In the genomic region with DNA sequence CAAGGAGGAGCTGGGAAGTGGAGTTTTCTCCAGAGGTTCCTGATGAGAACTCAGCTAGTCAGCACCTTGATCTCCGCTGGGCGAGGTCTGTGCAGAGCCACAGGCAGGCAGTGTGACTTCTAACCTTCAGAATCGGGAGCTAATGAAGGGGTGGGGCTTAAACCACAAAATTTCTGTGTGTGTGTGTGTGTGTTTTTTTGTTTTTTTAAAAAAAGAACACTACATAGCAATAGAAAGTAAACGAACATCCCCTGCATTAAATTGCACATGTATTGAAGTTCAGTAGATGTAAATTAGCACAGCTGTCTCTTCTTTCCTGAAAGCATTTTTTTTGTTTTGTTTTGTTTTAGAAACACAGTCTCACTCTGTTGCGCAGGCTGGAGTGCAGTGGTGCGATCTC, we compare ENCODE assay signal across 14 cellular contexts. TPM values are rescaled to one million over a fixed set of nuclear protein-coding genes. Genes with fewer than 3 reads are reported as not detected.
DNase-seq lines count a peak whose midpoint lies in the region; ATAC-seq and TF ChIP-seq lines count a peak whose summit lies in the region.
"Had no signal": no experiment of that assay in that cellular context is flagged by ENCODE, and none has a peak within 500 bp of the region (broad histone marks: within the 10 kb centered on the region; RNA-seq: fewer than 3 reads in every experiment).

No MANE protein-coding gene starts in this region.

- H3K27ac ChIP-seq in Panc1 (ENCODE audit: low read length) (no peak overlapping the region), breast epithelium (no peak overlapping the region)
- H3K27ac ChIP-seq: heart left ventricle, Peyer's patch, upper lobe of left lung had no signal

- H3K27ac Mint-ChIP-seq in stimulated activated effector memory CD8-positive, alpha-beta T cell treated with anti-CD3 and anti-CD28 coated beads, Interleukin-12 subunit alpha, Interleukin-12 subunit beta, amount 100 ng/mL, for 72 hours, result peak overlapping the region; percentile 84

- in situ Hi-C loops in Panc1 (cut with HindIII; ENCODE audit: low pct_unique_long_range_greater_than_20kb, low sequenced_read_pairs), result no loop called here

- intact Hi-C loops in Panc1 (cut with micrococcal nuclease; ENCODE audit: unreplicated experiment), result no loop called here
- intact Hi-C loops in breast epithelium (cut with DNase I; ENCODE audit: low total_unique reads), result no loop called here

- H3K36me3 ChIP-seq in Panc1 (ENCODE audit: control insufficient read depth, insufficient read depth, low read length) (no peaks in the 10 kb centered on the region), breast epithelium (no peaks in the 10 kb centered on the region)
- H3K36me3 ChIP-seq: heart left ventricle, Peyer's patch, upper lobe of left lung had no signal

- H3K4me3 Mint-ChIP-seq in stimulated activated effector memory CD8-positive, alpha-beta T cell treated with anti-CD3 and anti-CD28 coated beads, Interleukin-12 subunit alpha, Interleukin-12 subunit beta, amount 100 ng/mL, for 72 hours, result peak overlapping the region; percentile 71

- no TSS peak for BruUV-seq in Panc1 (replicated peaks; lab: Mats Ljungman, UMichigan)

- TF ChIP-seq CTCF in Panc1 (IDR thresholded peaks at IDR 0.05), result no peak
- TF ChIP-seq CTCF in breast epithelium (IDR thresholded peaks at IDR 0.05), result no peak

- H3K27me3 ChIP-seq in Panc1 (ENCODE audit: control insufficient read depth, insufficient read depth, low read length) (no peaks in the 10 kb centered on the region), breast epithelium (no peaks in the 10 kb centered on the region)
- H3K27me3 ChIP-seq: Peyer's patch, upper lobe of left lung had no signal

- peaks cover 69% of the 10 kb centered on the region for H3K4me1 Mint-ChIP-seq in stimulated activated effector memory CD8-positive, alpha-beta T cell treated with anti-CD3 and anti-CD28 coated beads, Interleukin-12 subunit alpha, Interleukin-12 subunit beta, amount 100 ng/mL, for 72 hours

- DNase-seq in activated naive CD4-positive, alpha-beta T cell treated with Interleukin-2 at 50 U/mL for 16 hours, result peak; percentile 22
- DNase-seq in activated naive CD4-positive, alpha-beta T cell (lab: John Stamatoyannopoulos, UW), result no peak
- DNase-seq in Panc1 (ENCODE audit: low read depth, low spot score) (no peak), breast epithelium (ENCODE audit: low spot score in 2 of 2) (no peak)
- no peak for DNase-seq in stimulated activated effector memory CD8-positive, alpha-beta T cell treated with anti-CD3 and anti-CD28 coated beads, Interleukin-12 subunit alpha, Interleukin-12 subunit beta, amount 100 ng/mL, for 72 hours (ENCODE audit: low spot score in 2 of 2)
- DNase-seq: activated CD4-positive, alpha-beta T cell treated with anti-CD3 and anti-CD28 coated beads for 48 hours; heart left ventricle; NCI-H1105 treated with DMSO at 0.1 percent for 48 hours; stimulated activated CD4-positive, alpha-beta T cell treated with anti-CD3 and anti-CD28 coated beads, Interleukin-1b, Interleukin-23, amount 100 ng/mL, for 48 hours had no signal

- no peak for TF ChIP-seq POLR2A in breast epithelium (IDR thresholded peaks at IDR 0.05)

- H3K36me3 Mint-ChIP-seq in stimulated activated effector memory CD8-positive, alpha-beta T cell treated with anti-CD3 and anti-CD28 coated beads, Interleukin-12 subunit alpha, Interleukin-12 subunit beta, amount 100 ng/mL, for 72 hours, result peaks cover 19% of the 10 kb centered on the region

- POLR2A ChIA-PET in Panc1 (lab: Charles Lee), result interaction anchor here (0.7 kb wide), 1 partner anchor 10 kb away, joined by 3 read pairs; no protein-coding TSS in a partner anchor

- no peak overlapping the region for H3K4me3 ChIP-seq in Panc1 (ENCODE audit: low read depth in 2 of 2, low read length in 2 of 2)
- no peak overlapping the region for H3K4me3 ChIP-seq in breast epithelium
- H3K4me3 ChIP-seq: heart left ventricle, Peyer's patch, upper lobe of left lung had no signal

- ATAC-seq in HG02678 (IDR thresholded peaks at IDR 0.05; ENCODE audit: unreplicated experiment) (peak; percentile 62), Panc1 (0 out of 2 replicates have a peak, but pooled peaks have one; percentile 37), GM18861 (IDR thresholded peaks at IDR 0.05; ENCODE audit: unreplicated experiment) (no peak), GM18868 (IDR thresholded peaks at IDR 0.05; ENCODE audit: unreplicated experiment) (no peak)
- no peak for ATAC-seq in stimulated activated effector memory CD8-positive, alpha-beta T cell treated with anti-CD3 and anti-CD28 coated beads, Interleukin-12 subunit alpha, Interleukin-12 subunit beta, amount 100 ng/mL, for 72 hours
- ATAC-seq: heart left ventricle had no signal

- H3K9me3 Mint-ChIP-seq in stimulated activated effector memory CD8-positive, alpha-beta T cell treated with anti-CD3 and anti-CD28 coated beads, Interleukin-12 subunit alpha, Interleukin-12 subunit beta, amount 100 ng/mL, for 72 hours, result no peaks in the 10 kb centered on the region

- H3K9me3 ChIP-seq in Panc1 (ENCODE audit: control insufficient read depth, insufficient read depth, low read depth, low read length), result no peaks in the 10 kb centered on the region
- no peaks in the 10 kb centered on the region for H3K9me3 ChIP-seq in breast epithelium
- H3K9me3 ChIP-seq: heart left ventricle, Peyer's patch, upper lobe of left lung had no signal

- H3K4me1 ChIP-seq in Panc1 (ENCODE audit: control insufficient read depth, insufficient read depth, low read length), result no peaks in the 10 kb centered on the region
- no peaks in the 10 kb centered on the region for H3K4me1 ChIP-seq in breast epithelium
- H3K4me1 ChIP-seq: Peyer's patch had no signal

- CTCF ChIA-PET in Panc1 (lab: Charles Lee), result interaction anchor here (0.6 kb wide), 2 partner anchors 36 to 155 kb away, joined by 4 to 7 read pairs; no protein-coding TSS in a partner anchor

RNA-seq across cellular contexts. Expression of a gene that starts 46.2 kb away (rescaled TPM):
- total RNA-seq in Panc1 (2021; ENCODE audit: unreplicated experiment) (65.4 TPM), breast epithelium (10 to 100 TPM; 62.4 to 72.4 (median 68.2) TPM)
- polyA plus RNA-seq in Panc1 (2012; ENCODE audit: insufficient read length), result 60.1 TPM

Comparison
In these comparisons a context has a peak if more than half of its experiments do, and no peak if none do; other contexts are left out.
1. ATAC-seq: peak in HG02678 (single experiment) and Panc1 (single experiment); none in stimulated activated effector memory CD8-positive, alpha-beta T cell treated with anti-CD3 and anti-CD28 coated beads, Interleukin-12 subunit alpha, Interleukin-12 subunit beta, amount 100 ng/mL, for 72 hours (single experiment), GM18861 (single experiment) and GM18868 (single experiment).